ENCODE assay signal across 20 cellular contexts in the genomic region with DNA sequence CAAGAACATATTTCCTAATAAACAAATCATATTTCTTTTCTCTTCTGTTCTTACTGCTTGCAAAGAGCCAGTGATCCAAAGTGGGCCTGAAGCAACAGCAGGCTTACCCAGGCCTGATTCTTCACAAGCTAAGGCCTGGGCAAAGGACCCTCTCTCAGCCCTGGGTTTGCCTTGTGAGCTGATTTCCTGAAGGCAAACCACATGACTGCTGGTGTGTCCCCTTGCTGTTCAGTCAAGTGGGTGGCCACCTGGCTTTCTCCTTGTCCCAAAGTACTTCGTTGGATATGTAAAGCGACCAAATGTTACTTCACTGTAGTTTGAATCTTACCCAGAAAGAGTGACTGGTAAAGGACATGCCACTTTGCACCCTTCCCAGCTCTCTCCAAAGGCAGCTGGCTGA.
A peak's percentile ranks its signal among the peaks of the same experiment; 100 is the strongest.
DNase-seq lines count a peak whose midpoint lies in the region; ATAC-seq, FAIRE-seq and TF ChIP-seq lines count a peak whose summit lies in the region.
"Had no signal": no experiment of that assay in that cellular context is flagged by ENCODE, and none has a peak within 500 bp of the region (broad histone marks: within the 10 kb centered on the region; RNA-seq: fewer than 3 reads in every experiment).

No MANE protein-coding gene starts in this region.

- no peak overlapping the region for H2AFZ ChIP-seq in hepatocyte

- H3K79me2 ChIP-seq in hepatocyte: no peaks in the 10 kb centered on the region

- DNase-seq in GM18507 (ENCODE audit: extremely low spot score, insufficient read length, low read depth) (no peak), RWPE2 (ENCODE audit: low spot score) (no peak), hepatocyte (ENCODE audit: low spot score) (no peak), NOMO-1 treated with dmso at 0.1 percent for 144 hours (lab: John Stamatoyannopoulos, UW; ENCODE audit: unreplicated experiment) (no peak), adrenal gland (no peak), H4 (ENCODE audit: low spot score) (no peak)
- no peak for DNase-seq in stimulated activated effector memory CD8-positive, alpha-beta T cell treated with anti-CD3 and anti-CD28 coated beads, Interleukin-12 subunit alpha, Interleukin-12 subunit beta, amount 100 ng/mL, for 72 hours (ENCODE audit: low spot score in 2 of 2)
- DNase-seq in activated CD4-positive, alpha-beta T cell treated with anti-CD3 and anti-CD28 coated beads, Interleukin-2, amount 50 U/mL, for 4 hours: no peak
- DNase-seq: activated CD8-positive, alpha-beta memory T cell treated with anti-CD3 and anti-CD28 coated beads for 24 hours; AML-193; amniotic stem cell; DMS153; erythroblast; OCI-M1; pancreas; small intestine; stomach had no signal

- H4K20me1 ChIP-seq in hepatocyte (ENCODE audit: insufficient read depth, poor library complexity, severe bottlenecking): no peaks in the 10 kb centered on the region

- H3K9me3 ChIP-seq in RWPE2 (ENCODE audit: severe bottlenecking): no peaks in the 10 kb centered on the region
- H3K9me3 ChIP-seq in hepatocyte (ENCODE audit: low read depth): no peaks in the 10 kb centered on the region
- no peaks in the 10 kb centered on the region for H3K9me3 ChIP-seq in adrenal gland (replicated peaks in 1 of 3)
- H3K9me3 ChIP-seq: pancreas, stomach had no signal

- H3K4me3 Mint-ChIP-seq in stimulated activated effector memory CD8-positive, alpha-beta T cell treated with anti-CD3 and anti-CD28 coated beads, Interleukin-12 subunit alpha, Interleukin-12 subunit beta, amount 100 ng/mL, for 72 hours: no peak overlapping the region

- peak overlapping the region; percentile 87 for H3K27ac ChIP-seq in RWPE2 (ENCODE audit: poor library complexity, severe bottlenecking)
- H3K27ac ChIP-seq in hepatocyte: peak overlapping the region; percentile 16
- peak overlapping the region in 1 of 5 donors; percentile 63 for H3K27ac ChIP-seq in adrenal gland
- H3K27ac ChIP-seq: HL-60, pancreas had no signal

- WGBS in hepatocyte (ENCODE audit: low lambda C conversion rate, missing lambda C conversion rate): 96% methylated on average over 2 of the region's 2 CpGs
- 86 to 96% (median 95%) methylated on average over 2 of the region's 2 CpGs for WGBS in adrenal gland, 4 donors

- no peaks in the 10 kb centered on the region for H3K36me3 Mint-ChIP-seq in stimulated activated effector memory CD8-positive, alpha-beta T cell treated with anti-CD3 and anti-CD28 coated beads, Interleukin-12 subunit alpha, Interleukin-12 subunit beta, amount 100 ng/mL, for 72 hours

- peaks cover 55% of the 10 kb centered on the region for H3K4me1 Mint-ChIP-seq in stimulated activated effector memory CD8-positive, alpha-beta T cell treated with anti-CD3 and anti-CD28 coated beads, Interleukin-12 subunit alpha, Interleukin-12 subunit beta, amount 100 ng/mL, for 72 hours

- H3K4me1 ChIP-seq in RWPE2 (ENCODE audit: insufficient read depth, poor library complexity, severe bottlenecking) (peaks cover 55% of the 10 kb centered on the region), hepatocyte (ENCODE audit: insufficient read depth) (peaks cover 40% of the 10 kb centered on the region), adrenal gland (replicated peaks in 1 of 2) (peaks cover 28 to 68% of the 10 kb centered on the region in 2 donors)

- no peaks in the 10 kb centered on the region for H3K27me3 ChIP-seq in RWPE2 (ENCODE audit: insufficient read depth, poor library complexity, severe bottlenecking)
- no peaks in the 10 kb centered on the region for H3K27me3 ChIP-seq in hepatocyte
- no peaks in the 10 kb centered on the region for H3K27me3 ChIP-seq in adrenal gland
- H3K27me3 ChIP-seq: pancreas, stomach had no signal

- H3K9me2 ChIP-seq in hepatocyte (replicated peaks; ENCODE audit: insufficient read depth): no peaks in the 10 kb centered on the region

- peak; percentile 33 for FAIRE-seq in GM18507 (lab: Jason Lieb, UNC)
- FAIRE-seq: colon, pancreas, small intestine had no signal

- no peak overlapping the region for H3K4me3 ChIP-seq in RWPE2 (ENCODE audit: severe bottlenecking)
- H3K4me3 ChIP-seq in hepatocyte: no peak overlapping the region
- no peak overlapping the region for H3K4me3 ChIP-seq in adrenal gland
- H3K4me3 ChIP-seq: pancreas, stomach had no signal

- intact Hi-C loops in adrenal gland (cut with DNase I): loop anchor here in 1 of 2 donors (10.0 kb wide), 1 partner anchor 385 kb away; no protein-coding TSS in a partner anchor

- ATAC-seq in RWPE2 (ENCODE audit: low read depth): no peak
- no peak for ATAC-seq in stimulated activated effector memory CD8-positive, alpha-beta T cell treated with anti-CD3 and anti-CD28 coated beads, Interleukin-12 subunit alpha, Interleukin-12 subunit beta, amount 100 ng/mL, for 72 hours
- ATAC-seq: pancreas had no signal

- no peak for TF ChIP-seq POLR2A in adrenal gland (IDR thresholded peaks at IDR 0.05)

- peak overlapping the region; percentile 80 for H3K27ac Mint-ChIP-seq in stimulated activated effector memory CD8-positive, alpha-beta T cell treated with anti-CD3 and anti-CD28 coated beads, Interleukin-12 subunit alpha, Interleukin-12 subunit beta, amount 100 ng/mL, for 72 hours
- H3K27ac Mint-ChIP-seq: activated T-helper 2 cell treated with anti-CD3 and anti-CD28 coated beads, Interferon-gamma antibody, Interleukin-2, Interleukin-4, amounts not matched to agents 10 μg/mL and 5 μg/mL and 100 μg/mL, durations not matched to agents 14 hours and 24 hours and 36 hours had no signal

- TF ChIP-seq CTCF in RWPE2 (IDR thresholded peaks at IDR 0.05; ENCODE audit: poor library complexity, severe bottlenecking) (no peak), hepatocyte (IDR thresholded peaks at IDR 0.05; ENCODE audit: poor library complexity) (no peak), adrenal gland (IDR thresholded peaks at IDR 0.05) (no peak)

- no peaks in the 10 kb centered on the region for H3K9me3 Mint-ChIP-seq in stimulated activated effector memory CD8-positive, alpha-beta T cell treated with anti-CD3 and anti-CD28 coated beads, Interleukin-12 subunit alpha, Interleukin-12 subunit beta, amount 100 ng/mL, for 72 hours
- H3K9me3 Mint-ChIP-seq: activated T-helper 2 cell treated with anti-CD3 and anti-CD28 coated beads, Interferon-gamma antibody, Interleukin-2, Interleukin-4, amounts not matched to agents 10 μg/mL and 5 μg/mL and 100 μg/mL, durations not matched to agents 14 hours and 24 hours and 36 hours had no signal

- no peaks in the 10 kb centered on the region for H3K36me3 ChIP-seq in RWPE2 (ENCODE audit: low read depth)
- H3K36me3 ChIP-seq in hepatocyte (replicated peaks; ENCODE audit: insufficient read depth, low read depth): no peaks in the 10 kb centered on the region
- no peaks in the 10 kb centered on the region for H3K36me3 ChIP-seq in adrenal gland (replicated peaks in 1 of 2)
- H3K36me3 ChIP-seq: pancreas, stomach had no signal

- H3K4me2 ChIP-seq in hepatocyte: no peak overlapping the region
